25 cellular contexts compared by ENCODE assay signal in the genomic region with DNA sequence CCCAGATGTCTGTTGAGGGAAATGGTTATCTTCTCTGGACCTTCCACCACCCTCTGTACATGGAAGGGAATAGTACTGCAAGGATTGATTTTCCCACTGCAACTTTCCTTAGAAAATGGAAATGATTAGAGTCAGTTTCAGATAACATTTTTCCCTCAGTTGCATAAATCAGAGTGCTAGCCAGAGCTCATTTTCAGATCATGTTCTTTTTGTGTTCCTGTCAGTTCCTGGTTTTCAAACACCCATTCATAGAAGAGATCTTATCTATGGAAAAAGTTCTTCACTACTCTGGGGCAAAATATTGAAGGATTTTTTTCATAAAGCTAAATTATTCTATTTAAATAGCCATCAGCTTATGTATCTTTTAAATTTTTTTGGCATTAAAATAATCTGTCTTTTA.
"Had no signal": no experiment of that assay in that cellular context is flagged by ENCODE, and none has a peak within 500 bp of the region (broad histone marks: within the 10 kb centered on the region; RNA-seq: fewer than 3 reads in every experiment).

No MANE protein-coding gene starts in this region.

- DNase-seq: activated B cell treated with CpG ODN at 0.5 μM for 24 hours; activated CD4-positive, alpha-beta T cell treated with anti-CD3 and anti-CD28 coated beads, Interleukin-2, amount 50 U/mL, for 1 hour; activated CD8-positive, alpha-beta T cell treated with anti-CD3 and anti-CD28 coated beads for 36 hours; activated naive CD8-positive, alpha-beta T cell treated with anti-CD3 and anti-CD28 coated beads, Interleukin-2, amount 50 U/mL, for 24 hours; activated T-cell treated with anti-CD3 and anti-CD28 coated beads, Interleukin-2, amount 50 U/mL, for 4 hours; aorta; cerebellar nuclear complex; gastrocnemius medialis; left cardiac atrium; left ventricle myocardium superior; naive B cell; nephron progenitor cell; right lobe of liver; stimulated activated CD4-positive, alpha-beta T cell treated with anti-CD3 and anti-CD28 coated beads, Interleukin-12 subunit alpha, Interleukin-12 subunit beta, amount 100 ng/mL, for 4 hours; stimulated activated CD4-positive, alpha-beta T cell treated with anti-CD3 and anti-CD28 coated beads, Interleukin-4, amount 100 ng/mL, for 1 hour; T-helper 17 cell; T1000 had no signal

- H2AFZ ChIP-seq: hepatocyte had no signal

- H3K27ac ChIP-seq: cardiac muscle cell, coronary artery, esophagus muscularis mucosa, gastrocnemius medialis, hepatocyte, neutrophil, right lobe of liver, skin epidermis, thoracic aorta had no signal

- H3K27me3 ChIP-seq: cardiac muscle cell, esophagus muscularis mucosa, gastrocnemius medialis, hepatocyte, neutrophil, right lobe of liver had no signal

- H3K79me2 ChIP-seq: hepatocyte had no signal

- H3K36me3 ChIP-seq: cardiac muscle cell, gastrocnemius medialis, neutrophil, right lobe of liver, thoracic aorta had no signal

- H3K4me3 ChIP-seq: cardiac muscle cell, coronary artery, esophagus muscularis mucosa, gastrocnemius medialis, hepatocyte, right lobe of liver, skin epidermis, thoracic aorta had no signal

- H3K9me3 ChIP-seq: esophagus muscularis mucosa, gastrocnemius medialis, neutrophil, right lobe of liver, thoracic aorta had no signal

- ATAC-seq: activated CD8-positive, alpha-beta T cell treated with anti-CD3 and anti-CD28 coated beads for 36 hours; activated naive CD8-positive, alpha-beta T cell treated with anti-CD3 and anti-CD28 coated beads, Interleukin-2, amount 50 U/mL, for 24 hours; activated T-cell treated with anti-CD3 and anti-CD28 coated beads, Interleukin-2, amount 50 U/mL, for 4 hours; activated T-helper 17 cell treated with anti-CD3 and anti-CD28 coated beads, Interleukin-2, amount 50 U/mL, for 72 hours; gastrocnemius medialis; left cardiac atrium; left ventricle myocardium superior; right lobe of liver; T-helper 17 cell had no signal

- H3K4me2 ChIP-seq: hepatocyte had no signal
